In the genomic region with DNA sequence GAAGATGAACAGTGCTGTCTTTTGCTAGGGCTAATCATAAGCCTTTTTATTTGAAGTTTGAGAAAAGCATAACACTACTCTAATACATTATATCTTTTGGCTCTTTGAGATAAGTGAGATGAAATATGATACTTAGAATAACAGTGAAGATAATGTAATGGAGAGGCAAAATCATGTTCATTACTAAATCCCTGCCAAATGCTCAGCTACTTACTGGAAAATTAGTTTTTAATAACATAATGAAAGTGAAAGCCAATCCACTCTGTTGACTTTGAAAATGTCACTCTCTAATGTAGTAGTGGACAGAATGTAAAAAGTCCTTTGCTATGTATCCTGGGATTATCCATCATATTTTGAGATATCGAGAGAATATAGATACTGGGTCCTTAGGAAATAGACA, we compare ENCODE assay signal across 12 cellular contexts. TPM values are rescaled to one million over a fixed set of nuclear protein-coding genes. Genes with fewer than 3 reads are reported as not detected.
DNase-seq lines count a peak whose midpoint lies in the region; ATAC-seq, FAIRE-seq and TF ChIP-seq lines count a peak whose summit lies in the region.
"Had no signal": no experiment of that assay in that cellular context is flagged by ENCODE, and none has a peak within 500 bp of the region (broad histone marks: within the 10 kb centered on the region; RNA-seq: fewer than 3 reads in every experiment).

No MANE protein-coding gene starts in this region.

- no peak overlapping the region for H3K9ac ChIP-seq in fibroblast of lung (ENCODE audit: insufficient read depth, low read length)

- no peaks in the 10 kb centered on the region for H3K9me3 ChIP-seq in fibroblast of lung (ENCODE audit: control insufficient read depth, insufficient read depth, low read depth, low read length)

- POLR2A ChIA-PET in activated CD4-positive, alpha-beta memory T cell treated with anti-CD3 and anti-CD28 coated beads, Interleukin-2, amount 10 ng/mL, durations not matched to agents 7 days and 5 days (lab: Charles Lee): interaction anchor here (1.2 to 2.3 kb wide), 3 partner anchors 9 to 43 kb away, joined by 3 to 8 read pairs (median 5); a partner anchor contains a TSS

- H3K36me3 Mint-ChIP-seq in activated T-cell treated with anti-CD3 and anti-CD28 coated beads, Interleukin-2, amount 50 U/mL, for 4 hours (ENCODE audit: insufficient read depth): peaks cover 9% of the 10 kb centered on the region
- H3K36me3 Mint-ChIP-seq in activated T-cell treated with anti-CD3 and anti-CD28 coated beads, Interleukin-2, amount 50 U/mL, for 24 hours (ENCODE audit: low read depth): peaks cover 62% of the 10 kb centered on the region
- peaks cover 35% of the 10 kb centered on the region for H3K36me3 Mint-ChIP-seq in stimulated activated effector memory CD8-positive, alpha-beta T cell treated with anti-CD3 and anti-CD28 coated beads, Interleukin-12 subunit alpha, Interleukin-12 subunit beta, amount 100 ng/mL, for 72 hours
- H3K36me3 Mint-ChIP-seq in activated CD4-positive, alpha-beta memory T cell treated with anti-CD3 and anti-CD28 coated beads, Interleukin-2, amount 10 ng/mL, durations not matched to agents 7 days and 5 days (ENCODE audit: low read depth): peaks cover 52% of the 10 kb centered on the region

- H3K4me3 ChIP-seq in fibroblast of lung (replicated peaks in 1 of 4; ENCODE audit: control extremely low read depth in 1 of 4, insufficient read depth in 1 of 4, low read depth in 3 of 4, low read length in 4 of 4): peak overlapping the region; percentile 11 to 50 (median 20)
- H3K4me3 ChIP-seq: PC-9 had no signal

- no peaks in the 10 kb centered on the region for H3K79me2 ChIP-seq in fibroblast of lung (ENCODE audit: control insufficient read depth, insufficient read depth, low read length)

- no peak for FAIRE-seq in urothelium cell line (lab: Jason Lieb, UNC)

- no peaks in the 10 kb centered on the region for H3K4me1 ChIP-seq in fibroblast of lung (ENCODE audit: control insufficient read depth, extremely low read depth, insufficient read depth, low read length)

- no peak for ATAC-seq in activated T-cell treated with anti-CD3 and anti-CD28 coated beads, Interleukin-2, amount 50 U/mL, for 4 hours
- no peak for ATAC-seq in stimulated activated effector memory CD8-positive, alpha-beta T cell treated with anti-CD3 and anti-CD28 coated beads, Interleukin-12 subunit alpha, Interleukin-12 subunit beta, amount 100 ng/mL, for 72 hours

- peaks cover 4% of the 10 kb centered on the region for H3K36me3 ChIP-seq in fibroblast of lung (ENCODE audit: control insufficient read depth, insufficient read depth, low read length)

- peak overlapping the region; percentile 76 for H3K4me2 ChIP-seq in fibroblast of lung (ENCODE audit: extremely low read depth, insufficient read depth, low read length)
- H3K4me2 ChIP-seq: PC-9 had no signal

- no peaks in the 10 kb centered on the region for H4K20me1 ChIP-seq in fibroblast of lung (ENCODE audit: control insufficient read depth, extremely low read depth, insufficient read depth, low read length)

- no peaks in the 10 kb centered on the region for H3K27me3 Mint-ChIP-seq in activated T-cell treated with anti-CD3 and anti-CD28 coated beads, Interleukin-2, amount 50 U/mL, for 4 hours (ENCODE audit: low read depth)
- no peaks in the 10 kb centered on the region for H3K27me3 Mint-ChIP-seq in activated T-cell treated with anti-CD3 and anti-CD28 coated beads, Interleukin-2, amount 50 U/mL, for 24 hours
- no peaks in the 10 kb centered on the region for H3K27me3 Mint-ChIP-seq in activated CD4-positive, alpha-beta memory T cell treated with anti-CD3 and anti-CD28 coated beads, Interleukin-2, amount 10 ng/mL, durations not matched to agents 7 days and 5 days
- H3K27me3 Mint-ChIP-seq: activated CD4-positive, alpha-beta memory T cell treated with anti-CD3 and anti-CD28 coated beads for 36 hours had no signal

- H3K27ac Mint-ChIP-seq in activated T-cell treated with anti-CD3 and anti-CD28 coated beads, Interleukin-2, amount 50 U/mL, for 24 hours: no peak overlapping the region
- no peak overlapping the region for H3K27ac Mint-ChIP-seq in stimulated activated effector memory CD8-positive, alpha-beta T cell treated with anti-CD3 and anti-CD28 coated beads, Interleukin-12 subunit alpha, Interleukin-12 subunit beta, amount 100 ng/mL, for 72 hours
- H3K27ac Mint-ChIP-seq in activated CD4-positive, alpha-beta memory T cell treated with anti-CD3 and anti-CD28 coated beads, Interleukin-2, amount 10 ng/mL, durations not matched to agents 7 days and 5 days: no peak overlapping the region
- H3K27ac Mint-ChIP-seq: activated CD4-positive, alpha-beta memory T cell treated with anti-CD3 and anti-CD28 coated beads for 36 hours had no signal

- CTCF ChIA-PET in activated CD4-positive, alpha-beta memory T cell treated with anti-CD3 and anti-CD28 coated beads, Interleukin-2, amount 10 ng/mL, durations not matched to agents 7 days and 5 days (lab: Charles Lee): no interaction called here

- DNase-seq in activated T-cell treated with anti-CD3 and anti-CD28 coated beads, Interleukin-2, amount 50 U/mL, for 4 hours: no peak
- DNase-seq in activated T-cell treated with anti-CD3 and anti-CD28 coated beads, Interleukin-2, amount 50 U/mL, for 24 hours: no peak
- DNase-seq in NCI-H1105 treated with DMSO at 0.1 percent for 48 hours (lab: John Stamatoyannopoulos, UW) (peak; percentile 89), fibroblast of lung (ENCODE audit: low read depth in 2 of 2) (peak in 1 of 2 donors; percentile 44), urothelium cell line (ENCODE audit: low spot score) (no peak), globus pallidus (ENCODE audit: low spot score) (no peak)
- no peak for DNase-seq in stimulated activated effector memory CD8-positive, alpha-beta T cell treated with anti-CD3 and anti-CD28 coated beads, Interleukin-12 subunit alpha, Interleukin-12 subunit beta, amount 100 ng/mL, for 72 hours (ENCODE audit: low spot score in 2 of 2)
- no peak for DNase-seq in activated CD4-positive, alpha-beta memory T cell treated with anti-CD3 and anti-CD28 coated beads, Interleukin-2, amount 10 ng/mL, durations not matched to agents 7 days and 5 days
- DNase-seq: activated CD4-positive, alpha-beta memory T cell treated with anti-CD3 and anti-CD28 coated beads for 36 hours; foreskin melanocyte; PC-9; stimulated activated CD4-positive, alpha-beta T cell treated with anti-CD3 and anti-CD28 coated beads, Interleukin-4, amount 100 ng/mL, for 24 hours had no signal

- no peaks in the 10 kb centered on the region for H3K9me3 Mint-ChIP-seq in activated T-cell treated with anti-CD3 and anti-CD28 coated beads, Interleukin-2, amount 50 U/mL, for 4 hours
- peaks cover 2% of the 10 kb centered on the region for H3K9me3 Mint-ChIP-seq in activated T-cell treated with anti-CD3 and anti-CD28 coated beads, Interleukin-2, amount 50 U/mL, for 24 hours
- no peaks in the 10 kb centered on the region for H3K9me3 Mint-ChIP-seq in stimulated activated effector memory CD8-positive, alpha-beta T cell treated with anti-CD3 and anti-CD28 coated beads, Interleukin-12 subunit alpha, Interleukin-12 subunit beta, amount 100 ng/mL, for 72 hours
- no peaks in the 10 kb centered on the region for H3K9me3 Mint-ChIP-seq in activated CD4-positive, alpha-beta memory T cell treated with anti-CD3 and anti-CD28 coated beads, Interleukin-2, amount 10 ng/mL, durations not matched to agents 7 days and 5 days

- peak overlapping the region; percentile 62 for H3K4me3 Mint-ChIP-seq in activated T-cell treated with anti-CD3 and anti-CD28 coated beads, Interleukin-2, amount 50 U/mL, for 4 hours
- H3K4me3 Mint-ChIP-seq in activated T-cell treated with anti-CD3 and anti-CD28 coated beads, Interleukin-2, amount 50 U/mL, for 24 hours: no peak overlapping the region
- H3K4me3 Mint-ChIP-seq in stimulated activated effector memory CD8-positive, alpha-beta T cell treated with anti-CD3 and anti-CD28 coated beads, Interleukin-12 subunit alpha, Interleukin-12 subunit beta, amount 100 ng/mL, for 72 hours: peak overlapping the region; percentile 34
- no peak overlapping the region for H3K4me3 Mint-ChIP-seq in activated CD4-positive, alpha-beta memory T cell treated with anti-CD3 and anti-CD28 coated beads, Interleukin-2, amount 10 ng/mL, durations not matched to agents 7 days and 5 days
- H3K4me3 Mint-ChIP-seq: activated CD4-positive, alpha-beta memory T cell treated with anti-CD3 and anti-CD28 coated beads for 36 hours had no signal

- no peak overlapping the region for H3K27ac ChIP-seq in fibroblast of lung (ENCODE audit: insufficient read depth, low read length)
- H3K27ac ChIP-seq: PC-9 had no signal

- TF ChIP-seq CTCF in fibroblast of lung (conservative IDR thresholded peaks at IDR 0.05 in 1 of 2, IDR thresholded peaks at IDR 0.05 in 1 of 2; ENCODE audit: low read depth in 1 of 2, low read length in 2 of 2): no peak

- H3K4me1 Mint-ChIP-seq in activated T-cell treated with anti-CD3 and anti-CD28 coated beads, Interleukin-2, amount 50 U/mL, for 4 hours (ENCODE audit: low read depth): peaks cover 11% of the 10 kb centered on the region
- peaks cover 10% of the 10 kb centered on the region for H3K4me1 Mint-ChIP-seq in activated T-cell treated with anti-CD3 and anti-CD28 coated beads, Interleukin-2, amount 50 U/mL, for 24 hours (ENCODE audit: low read depth)
- H3K4me1 Mint-ChIP-seq in stimulated activated effector memory CD8-positive, alpha-beta T cell treated with anti-CD3 and anti-CD28 coated beads, Interleukin-12 subunit alpha, Interleukin-12 subunit beta, amount 100 ng/mL, for 72 hours: peaks cover 12% of the 10 kb centered on the region
- H3K4me1 Mint-ChIP-seq in activated CD4-positive, alpha-beta memory T cell treated with anti-CD3 and anti-CD28 coated beads, Interleukin-2, amount 10 ng/mL, durations not matched to agents 7 days and 5 days: peaks cover 6% of the 10 kb centered on the region

- H2AFZ ChIP-seq in fibroblast of lung (ENCODE audit: low read length): peak overlapping the region; percentile 62
- H2AFZ ChIP-seq: PC-9 had no signal

- no peaks in the 10 kb centered on the region for H3K27me3 ChIP-seq in fibroblast of lung (ENCODE audit: control insufficient read depth, insufficient read depth, low read length)

RNA-seq across cellular contexts. Expression of a gene that starts 35.9 kb away (rescaled TPM):
- total RNA-seq in activated T-cell treated with anti-CD3 and anti-CD28 coated beads, Interleukin-2, amount 50 U/mL, for 4 hours: under 1 TPM in 2 of 3 donors, not detected in 1; 0.03 to 0.08 TPM
- 0.17 and 0.26 TPM in 2 replicates for total RNA-seq in fibroblast of lung
- 0.05 and 0.24 TPM in 2 replicates for polyA plus RNA-seq in fibroblast of lung
- polyA plus RNA-seq in fibroblast of lung (2012): 0.06 and 0.25 TPM in 2 replicates
- 0.19 and 0.51 TPM in 2 replicates for polyA minus RNA-seq in fibroblast of lung (ENCODE audit: low replicate concordance)
- total RNA-seq in activated CD4-positive, alpha-beta memory T cell treated with anti-CD3 and anti-CD28 coated beads, Interleukin-2, amount 10 ng/mL, durations not matched to agents 7 days and 5 days: under 1 TPM; 0.10 to 0.28 TPM

RNA-seq across cellular contexts. Expression of a gene that starts 43.0 kb away (rescaled TPM):
- total RNA-seq in activated T-cell treated with anti-CD3 and anti-CD28 coated beads, Interleukin-2, amount 50 U/mL, for 4 hours: 10 to 100 TPM; 15.4 to 20.3 (median 15.7) TPM
- 5.4 and 10.1 TPM in 2 replicates for total RNA-seq in fibroblast of lung
- 7.9 and 20.2 TPM in 2 replicates for polyA plus RNA-seq in fibroblast of lung
- 5.5 and 14.6 TPM in 2 replicates for polyA plus RNA-seq in fibroblast of lung (2012)
- 5.1 and 17.2 TPM in 2 replicates for polyA minus RNA-seq in fibroblast of lung (ENCODE audit: low replicate concordance)
- total RNA-seq in activated CD4-positive, alpha-beta memory T cell treated with anti-CD3 and anti-CD28 coated beads, Interleukin-2, amount 10 ng/mL, durations not matched to agents 7 days and 5 days: 10 to 100 TPM; 46.8 to 47.6 TPM

RNA-seq across cellular contexts. Expression of a gene that starts 43.3 kb away (rescaled TPM):
- 1 to 10 TPM; 2.4 to 2.7 (median 2.6) TPM for total RNA-seq in activated T-cell treated with anti-CD3 and anti-CD28 coated beads, Interleukin-2, amount 50 U/mL, for 4 hours
- 19.3 and 26.4 TPM in 2 replicates for total RNA-seq in fibroblast of lung
- 10.2 and 11.0 TPM in 2 replicates for polyA plus RNA-seq in fibroblast of lung
- 6.9 and 7.1 TPM in 2 replicates for polyA plus RNA-seq in fibroblast of lung (2012)
- 0.82 and 1.1 TPM in 2 replicates for polyA minus RNA-seq in fibroblast of lung (ENCODE audit: low replicate concordance)
- 10 to 100 TPM; 16.1 to 17.2 TPM for total RNA-seq in activated CD4-positive, alpha-beta memory T cell treated with anti-CD3 and anti-CD28 coated beads, Interleukin-2, amount 10 ng/mL, durations not matched to agents 7 days and 5 days

Comparison
In these comparisons a context has a peak if more than half of its experiments do, and no peak if none do; other contexts are left out.
1. H3K4me3 Mint-ChIP-seq: peak in activated T-cell treated with anti-CD3 and anti-CD28 coated beads, Interleukin-2, amount 50 U/mL, for 4 hours (single experiment) and stimulated activated effector memory CD8-positive, alpha-beta T cell treated with anti-CD3 and anti-CD28 coated beads, Interleukin-12 subunit alpha, Interleukin-12 subunit beta, amount 100 ng/mL, for 72 hours (single experiment); none in activated T-cell treated with anti-CD3 and anti-CD28 coated beads, Interleukin-2, amount 50 U/mL, for 24 hours (single experiment) and activated CD4-positive, alpha-beta memory T cell treated with anti-CD3 and anti-CD28 coated beads, Interleukin-2, amount 10 ng/mL, durations not matched to agents 7 days and 5 days (single experiment).